In genomic region chr11:62148271-62148980, GRCh38 we compare ENCODE assay signal across 21 cellular contexts. TPM values are rescaled to one million over a fixed set of nuclear protein-coding genes. Genes with fewer than 3 reads are reported as not detected.
DNase-seq lines count a peak whose midpoint lies in the region; ATAC-seq and TF ChIP-seq lines count a peak whose summit lies in the region.
"Had no signal": no experiment of that assay in that cellular context is flagged by ENCODE, and none has a peak within 500 bp of the region (broad histone marks: within the 10 kb centered on the region; RNA-seq: fewer than 3 reads in every experiment).

No MANE protein-coding gene starts in this region.

- H4K20me1 ChIP-seq in BLaER1: peaks cover 58% of the 10 kb centered on the region
- no peaks in the 10 kb centered on the region; the same call in 1 of the 2 replicates for H4K20me1 ChIP-seq in OCI-LY7 (ENCODE audit: insufficient read depth, low read length)

- no peak overlapping the region for H3K4me3 Mint-ChIP-seq in progenitor cell of endocrine pancreas (ENCODE audit: low read depth)
- H3K4me3 Mint-ChIP-seq: CD8-positive, alpha-beta T cell had no signal

- H4K91ac ChIP-seq in trophoblast cell (ENCODE audit: low read depth, low read length): no peak overlapping the region

- DNase-seq in NCI-H2171 (lab: John Stamatoyannopoulos, UW): peak; percentile 81
- peak; percentile 28 for DNase-seq in coronary artery (ENCODE audit: low spot score)
- peak; percentile 5 for DNase-seq in progenitor cell of endocrine pancreas (ENCODE audit: low spot score, unreplicated experiment)
- no peak for DNase-seq in trophoblast cell
- no peak for DNase-seq in OCI-LY7 (ENCODE audit: low spot score)
- DNase-seq: BE2C, DND-41, GDM1, GOT3, NCI-H1436, NCI-H2029 treated with DMSO at 0.1 percent for 48 hours, NCI-H345, NCI-H748 treated with DMSO at 0.1 percent for 48 hours, SHP77 had no signal

- H3K36me3 ChIP-seq in BLaER1 (peaks cover 100% of the 10 kb centered on the region), trophoblast cell (ENCODE audit: control insufficient read depth in 1 of 2, insufficient read depth in 2 of 2, low read length in 2 of 2) (peaks cover 77 to 85% of the 10 kb centered on the region in 2 experiments), OCI-LY7 (ENCODE audit: insufficient read depth, low read length) (peaks cover 99% of the 10 kb centered on the region)

- H2BK120ac ChIP-seq in trophoblast cell (ENCODE audit: insufficient read depth, low read length, poor library complexity): no peak overlapping the region

- H3K4me1 ChIP-seq in BLaER1 (peaks cover 16% of the 10 kb centered on the region), trophoblast cell (ENCODE audit: control insufficient read depth in 1 of 2, insufficient read depth in 2 of 2, low read length in 2 of 2) (no peaks in the 10 kb centered on the region), OCI-LY7 (ENCODE audit: insufficient read depth, low read length, poor library complexity, severe bottlenecking) (no peaks in the 10 kb centered on the region)
- H3K4me1 ChIP-seq: BE2C had no signal

- POLR2A ChIA-PET in OCI-LY7 (lab: Charles Lee): no interaction called here

- H3K27ac ChIP-seq in BLaER1: no peak overlapping the region
- no peak overlapping the region for H3K27ac ChIP-seq in coronary artery
- no peak overlapping the region for H3K27ac ChIP-seq in trophoblast cell (ENCODE audit: low read depth, low read length)
- H3K27ac ChIP-seq in OCI-LY7 (ENCODE audit: low read depth, low read length, poor library complexity, severe bottlenecking): no peak overlapping the region
- H3K27ac ChIP-seq: HL-60 had no signal

- no peak overlapping the region for H2AK5ac ChIP-seq in trophoblast cell (ENCODE audit: low read length)

- no peaks in the 10 kb centered on the region for H3K27me3 Mint-ChIP-seq in progenitor cell of endocrine pancreas

- no peak overlapping the region for H4K8ac ChIP-seq in trophoblast cell (ENCODE audit: low read depth, low read length)

- TF ChIP-seq CTCF in coronary artery (IDR thresholded peaks at IDR 0.05) (no peak), progenitor cell of endocrine pancreas (IDR thresholded peaks at IDR 0.05; ENCODE audit: unreplicated experiment) (no peak), OCI-LY7 (conservative IDR thresholded peaks at IDR 0.05; ENCODE audit: low read length) (no peak)

- CTCF ChIA-PET in OCI-LY7 (lab: Charles Lee; ENCODE audit: unreplicated experiment): no interaction called here

- no peak overlapping the region for H3K4ac ChIP-seq in trophoblast cell (ENCODE audit: low read depth, low read length)

- BruUV-seq in OCI-LY7 (replicated peaks; lab: Mats Ljungman, UMichigan): no TSS peak

- H3K18ac ChIP-seq in trophoblast cell (ENCODE audit: low read length): no peak overlapping the region

- H3K4me3 ChIP-seq in BLaER1 (no peak overlapping the region), coronary artery (no peak overlapping the region), trophoblast cell (ENCODE audit: low read depth, low read length) (no peak overlapping the region), OCI-LY7 (ENCODE audit: low read depth, low read length, poor library complexity, severe bottlenecking) (no peak overlapping the region)
- H3K4me3 ChIP-seq: K562 had no signal

- H3K79me2 ChIP-seq in trophoblast cell (ENCODE audit: control insufficient read depth, insufficient read depth, low read length, poor library complexity): no peaks in the 10 kb centered on the region
- H3K79me2 ChIP-seq in OCI-LY7 (ENCODE audit: insufficient read depth, low read depth, low read length): no peaks in the 10 kb centered on the region

- H3K4me2 ChIP-seq in BLaER1 (peak overlapping the region; percentile 4; the same call in 1 of the 2 replicates), trophoblast cell (ENCODE audit: low read length) (no peak overlapping the region), OCI-LY7 (ENCODE audit: low read length) (no peak overlapping the region)

- no peak overlapping the region for H3K23ac ChIP-seq in trophoblast cell (ENCODE audit: low read length)

- no peak overlapping the region for H3K27ac Mint-ChIP-seq in progenitor cell of endocrine pancreas
- H3K27ac Mint-ChIP-seq: CD8-positive, alpha-beta T cell had no signal

- no peaks in the 10 kb centered on the region for H3K4me1 Mint-ChIP-seq in progenitor cell of endocrine pancreas (ENCODE audit: low read depth)

- H2AFZ ChIP-seq in trophoblast cell (ENCODE audit: insufficient read depth, low read length, poor library complexity) (no peak overlapping the region), OCI-LY7 (ENCODE audit: low read length) (no peak overlapping the region)

- no peak for ATAC-seq in GM19397 (IDR thresholded peaks at IDR 0.05; ENCODE audit: unreplicated experiment)
- ATAC-seq: CD8-positive, alpha-beta T cell; K562; Panc1 had no signal

- H3K79me1 ChIP-seq in trophoblast cell (ENCODE audit: low read length): no peaks in the 10 kb centered on the region

- peaks cover 19% of the 10 kb centered on the region for H3K36me3 Mint-ChIP-seq in progenitor cell of endocrine pancreas (ENCODE audit: insufficient read depth)

- no peak overlapping the region for H3K9ac ChIP-seq in BLaER1
- no peak overlapping the region for H3K9ac ChIP-seq in trophoblast cell (ENCODE audit: low read length)

- no peak overlapping the region for H2BK5ac ChIP-seq in trophoblast cell (ENCODE audit: low read depth, low read length, poor library complexity)

- H3K9me3 ChIP-seq in BLaER1 (no peaks in the 10 kb centered on the region), trophoblast cell (ENCODE audit: insufficient read depth, low read depth, low read length) (no peaks in the 10 kb centered on the region), OCI-LY7 (ENCODE audit: low read length) (no peaks in the 10 kb centered on the region)
- H3K9me3 ChIP-seq: BE2C had no signal

- no peak overlapping the region for H4K12ac ChIP-seq in trophoblast cell (ENCODE audit: low read depth, low read length)

- no peak overlapping the region for H2BK12ac ChIP-seq in trophoblast cell (ENCODE audit: low read length)

- intact Hi-C loops in OCI-LY7 (cut with micrococcal nuclease; ENCODE audit: unreplicated experiment): no loop called here

- H3K14ac ChIP-seq in trophoblast cell (ENCODE audit: low read length): no peak overlapping the region

- no peaks in the 10 kb centered on the region for H3K9me2 ChIP-seq in OCI-LY7 (ENCODE audit: insufficient read depth, low read length)

- H3K27me3 ChIP-seq in BLaER1: no peaks in the 10 kb centered on the region
- H3K27me3 ChIP-seq in trophoblast cell (ENCODE audit: insufficient read depth, low read length): no peaks in the 10 kb centered on the region
- H3K27me3 ChIP-seq: BE2C had no signal

- no CpG with 5 or more reads among the region's 10 CpGs for WGBS in trophoblast cell (ENCODE audit: extremely low coverage, insufficient coverage, insufficient read length)

- H3K9me3 Mint-ChIP-seq in progenitor cell of endocrine pancreas (ENCODE audit: low read depth): no peaks in the 10 kb centered on the region
- H3K9me3 Mint-ChIP-seq: CD8-positive, alpha-beta T cell had no signal

RNA-seq across cellular contexts. Expression of gene INCENP, which starts 24.6 kb away (rescaled TPM):
- total RNA-seq in progenitor cell of endocrine pancreas: 58.0 and 60.5 TPM in 2 replicates
- polyA plus RNA-seq in trophoblast cell (2013): 36.7 and 38.4 TPM in 2 replicates
- total RNA-seq in OCI-LY7 (2014; rRNA removed; shearing (Covaris generic)): 89.1 and 103 TPM in 2 replicates
- 183 and 212 TPM in 2 replicates for total RNA-seq in OCI-LY7 (2022)

RNA-seq across cellular contexts. Expression of gene SCGB1D1, which starts 41.6 kb away (rescaled TPM):
- total RNA-seq in progenitor cell of endocrine pancreas: not detected in 2 replicates
- polyA plus RNA-seq in trophoblast cell (2013): not detected in 2 replicates
- total RNA-seq in OCI-LY7 (2014; rRNA removed; shearing (Covaris generic)): not detected in 2 replicates
- not detected in 2 replicates for total RNA-seq in OCI-LY7 (2022)
- total RNA-seq: CD8-positive, alpha-beta T cell; K562 had no signal
- polyA plus RNA-seq: AG04450, K562 had no signal

Comparison
In these comparisons a context has a peak if more than half of its experiments do, and no peak if none do; other contexts are left out.
1. DNase-seq: peak in NCI-H2171 (single experiment), coronary artery (single experiment) and progenitor cell of endocrine pancreas (single experiment); none in trophoblast cell (0 of 2) and OCI-LY7 (single experiment).